ENCODE assay signal across 33 cellular contexts in genomic region chr2:102061286-102061699, GRCh38.
DNase-seq lines count a peak whose midpoint lies in the region; ATAC-seq and TF ChIP-seq lines count a peak whose summit lies in the region.
"Had no signal": no experiment of that assay in that cellular context is flagged by ENCODE, and none has a peak within 500 bp of the region (broad histone marks: within the 10 kb centered on the region; RNA-seq: fewer than 3 reads in every experiment).

No MANE protein-coding gene starts in this region.

- H3K27me3 ChIP-seq in heart left ventricle (no peaks in the 10 kb centered on the region), left lung (no peaks in the 10 kb centered on the region), sigmoid colon (no peaks in the 10 kb centered on the region), vagina (no peaks in the 10 kb centered on the region)
- H3K27me3 ChIP-seq: foreskin keratinocyte, heart right ventricle, MG63, ovary, tibial nerve had no signal

- ATAC-seq in heart left ventricle = no peak
- no peak for ATAC-seq in Right ventricle myocardium inferior
- no peak for ATAC-seq in left lung
- ATAC-seq in HG03469 (IDR thresholded peaks at IDR 0.05; ENCODE audit: unreplicated experiment) = no peak
- no peak for ATAC-seq in GM18868 (IDR thresholded peaks at IDR 0.05; ENCODE audit: unreplicated experiment)
- ATAC-seq: activated CD4-positive, CD25-positive, alpha-beta regulatory T cell treated with anti-CD3 and anti-CD28 coated beads, Interleukin-2, amount 50 U/mL, for 24 hours; effector memory CD8-positive, alpha-beta T cell; foreskin keratinocyte; GM23338; K562; mucosa of descending colon; SK-N-SH treated with all-trans-retinoic acid at 6 μM for 48 hours had no signal

- no peak for TF ChIP-seq POLR2A in heart left ventricle (IDR thresholded peaks at IDR 0.05)
- TF ChIP-seq POLR2A in sigmoid colon (IDR thresholded peaks at IDR 0.05) = no peak
- no peak for TF ChIP-seq POLR2A in vagina (IDR thresholded peaks at IDR 0.05)

- H3K4me3 ChIP-seq in heart left ventricle (no peak overlapping the region), left lung (no peak overlapping the region), sigmoid colon (no peak overlapping the region), vagina (no peak overlapping the region)
- H3K4me3 ChIP-seq: GM23338, heart right ventricle, K562, lung, MG63, mucosa of descending colon, ovary, tibial nerve had no signal

- peaks cover 0 to 88% (median 52%) of the 10 kb centered on the region in 12 donors for H3K4me1 ChIP-seq in heart left ventricle
- H3K4me1 ChIP-seq in left lung = peaks cover 34 to 69% of the 10 kb centered on the region in 2 donors
- peaks cover 0 to 71% (median 64%) of the 10 kb centered on the region in 4 donors for H3K4me1 ChIP-seq in sigmoid colon
- H3K4me1 ChIP-seq in vagina = peaks cover 61% of the 10 kb centered on the region

- TF ChIP-seq CTCF in heart left ventricle (IDR thresholded peaks at IDR 0.05) = no peak
- no peak for TF ChIP-seq CTCF in left lung (IDR thresholded peaks at IDR 0.05)
- no peak for TF ChIP-seq CTCF in sigmoid colon (IDR thresholded peaks at IDR 0.05)
- TF ChIP-seq CTCF in vagina (IDR thresholded peaks at IDR 0.05) = no peak

- no peaks in the 10 kb centered on the region for H3K9me3 ChIP-seq in heart left ventricle
- H3K9me3 ChIP-seq in left lung = no peaks in the 10 kb centered on the region
- H3K9me3 ChIP-seq in sigmoid colon = no peaks in the 10 kb centered on the region
- H3K9me3 ChIP-seq in vagina = no peaks in the 10 kb centered on the region
- H3K9me3 ChIP-seq: mucosa of descending colon, ovary, tibial nerve had no signal

- WGBS in heart left ventricle, 4 donors = 76 to 92% (median 85%) methylated on average over 5 to 7 of the region's 7 CpGs
- WGBS in sigmoid colon, 2 donors = 86 to 90% methylated on average over 7 of the region's 7 CpGs

- intact Hi-C loops in heart left ventricle (cut with DNase I) (loop anchor here in 4 of 10 donors (5.0 kb wide), 3 partner anchors 39 to 176 kb away; partner anchors contain the start of gene IL1R1 (in 2 of the 4)), Right ventricle myocardium inferior (cut with DNase I) (loop anchor here (5.0 kb wide), 1 partner anchor 39 kb away; no protein-coding TSS in a partner anchor), left lung (cut with DNase I) (no loop called here), sigmoid colon (cut with DNase I) (loop anchor here (5.0 kb wide), 2 partner anchors 39 to 364 kb away; partner anchors contain the start of gene MAP4K4), vagina (cut with DNase I) (loop anchor here (5.0 kb wide), 2 partner anchors 39 to 81 kb away; partner anchors contain the start of gene IL1R1)

- H3K36me3 ChIP-seq in heart left ventricle (no peaks in the 10 kb centered on the region), left lung (peaks cover 0 to 32% of the 10 kb centered on the region in 2 donors), sigmoid colon (no peaks in the 10 kb centered on the region), vagina (no peaks in the 10 kb centered on the region)
- H3K36me3 ChIP-seq: heart right ventricle, MG63, ovary, tibial nerve had no signal

- DNase-seq in heart left ventricle (peak in 1 of 5 donors; percentile 49), Right ventricle myocardium inferior (ENCODE audit: missing footprints) (no peak), left lung (no peak), sigmoid colon (no peak), vagina (ENCODE audit: extremely low spot score in 2 of 2) (peak in 1 of 2 donors; percentile 84), HUDEP-2 (lab: John Stamatoyannopoulos, UW; ENCODE audit: unreplicated experiment in 76 of 76) (no peak)
- DNase-seq: 8988T; activated CD4-positive, alpha-beta T cell treated with anti-CD3 and anti-CD28 coated beads, Interleukin-2, amount 50 U/mL, for 4 hours; activated gamma-delta T cell treated with Interleukin-2 at 50 U/mL for 16 hours; activated naive CD8-positive, alpha-beta T cell treated with anti-CD3 and anti-CD28 coated beads, Interleukin-2, amount 10 ng/mL, durations not matched to agents 7 days and 5 days; Caco-2; cortex of kidney; effector memory CD8-positive, alpha-beta T cell; foreskin keratinocyte; NCI-H1105; NCI-H187 treated with DMSO at 0.1 percent for 48 hours; NCI-H2171 treated with DMSO at 0.1 percent for 48 hours; NCI-H510A; nephron progenitor cell; ovary; retina; stimulated activated CD4-positive, alpha-beta T cell treated with anti-CD3 and anti-CD28 coated beads, Interleukin-4, amount 100 ng/mL, for 1 hour had no signal

- no peak for TF ChIP-seq EP300 in sigmoid colon (IDR thresholded peaks at IDR 0.05)

- H3K27ac ChIP-seq in heart left ventricle (peak overlapping the region in 7 of 12 donors; percentile 4 to 96 (median 25)), left lung (peak overlapping the region; percentile 24 to 90), sigmoid colon (peak overlapping the region in 3 of 4 donors; percentile 92 to 98 (median 97)), vagina (peak overlapping the region; percentile 95)
- H3K27ac ChIP-seq: foreskin keratinocyte, ovary had no signal

Comparison
In these comparisons a context has a peak if more than half of its experiments do, and no peak if none do; other contexts are left out.
1. H3K27ac ChIP-seq: peak in every context shown above with its lines; median percentile 97 in sigmoid colon; 95 in vagina; 57 in left lung; 25 in heart left ventricle.
2. intact Hi-C loops: an anchor here in Right ventricle myocardium inferior (5.0 kb wide), sigmoid colon (5.0 kb wide) and vagina (5.0 kb wide); none called in left lung.